9 cellular contexts compared by ENCODE assay signal in the genomic region with DNA sequence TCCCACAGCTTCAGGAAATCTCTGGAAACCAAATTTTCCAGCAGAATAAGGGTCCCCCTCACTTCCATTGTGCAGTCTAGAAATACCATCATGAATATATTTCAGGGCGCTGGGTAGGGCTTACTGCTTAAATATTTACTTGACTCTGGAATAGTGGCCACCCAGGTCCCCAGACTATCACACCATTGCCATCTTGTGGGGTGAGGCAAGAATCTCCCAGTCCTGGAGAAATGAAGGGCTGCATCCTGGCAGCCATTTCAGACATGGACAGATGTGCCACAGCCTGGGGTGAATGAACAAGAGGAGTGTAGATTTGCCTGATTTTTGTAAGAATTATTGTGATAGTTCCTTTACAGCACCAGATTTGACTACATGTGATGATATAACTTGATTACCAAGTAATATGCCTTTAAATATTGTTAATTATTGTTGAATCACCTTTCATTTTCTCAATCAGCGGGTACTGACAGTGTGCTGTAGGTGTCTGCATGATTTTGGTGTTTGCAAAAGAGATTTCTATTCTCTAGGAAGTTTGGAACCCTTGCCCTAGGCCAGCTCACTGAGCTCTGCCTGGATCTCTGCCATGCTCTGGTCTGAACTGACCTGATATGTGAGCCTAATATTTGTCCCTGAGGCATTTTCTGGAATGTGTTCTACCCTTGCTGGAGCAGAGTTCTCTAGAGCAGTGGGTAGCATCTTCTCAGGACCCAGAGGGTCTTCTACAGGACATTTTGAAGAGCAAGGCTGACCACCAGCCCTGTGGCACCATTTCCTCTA.
DNase-seq lines count a peak whose midpoint lies in the region; ATAC-seq and TF ChIP-seq lines count a peak whose summit lies in the region.
"Had no signal": no experiment of that assay in that cellular context is flagged by ENCODE, and none has a peak within 500 bp of the region (broad histone marks: within the 10 kb centered on the region; RNA-seq: fewer than 3 reads in every experiment).

No MANE protein-coding gene starts in this region.

- H3K4me3 ChIP-seq in left lung, result no peak overlapping the region
- H3K4me3 ChIP-seq in body of pancreas, result no peak overlapping the region
- H3K4me3 ChIP-seq in H7 (ENCODE audit: insufficient read depth, low read depth, low read length), result no peak overlapping the region
- H3K4me3 ChIP-seq: skin epidermis had no signal

- DNase-seq in Calu3 (peak; percentile 20), WTC11 (ENCODE audit: low spot score) (no peak), left lung (no peak), body of pancreas (no peak), NCI-H774 (lab: John Stamatoyannopoulos, UW) (no peak), H7 (no peak)

- no TSS peak for BruUV-seq in Calu3 (replicated peaks; lab: Mats Ljungman, UMichigan)

- TF ChIP-seq CTCF in Calu3 (IDR thresholded peaks at IDR 0.05; ENCODE audit: unreplicated experiment) (no peak), WTC11 (IDR thresholded peaks at IDR 0.05) (no peak), left lung (IDR thresholded peaks at IDR 0.05) (peak; percentile 9 to 31), body of pancreas (IDR thresholded peaks at IDR 0.05) (peak in 1 of 7 experiments; percentile 12)

- H3K36me3 ChIP-seq in left lung, result no peaks in the 10 kb centered on the region
- H3K36me3 ChIP-seq in body of pancreas (replicated peaks in 1 of 2; ENCODE audit: insufficient read depth in 1 of 2, low read depth in 2 of 2), result no peaks in the 10 kb centered on the region
- no peaks in the 10 kb centered on the region for H3K36me3 ChIP-seq in H7 (replicated peaks; ENCODE audit: control insufficient read depth, insufficient read depth, low read length)

- ATAC-seq in HG03354 (IDR thresholded peaks at IDR 0.05; ENCODE audit: poor library complexity, severe bottlenecking, unreplicated experiment) (peak; percentile 76), WTC11 (peak; percentile 59), left lung (peak; percentile 69), GM21390 (IDR thresholded peaks at IDR 0.05; ENCODE audit: unreplicated experiment) (no peak), body of pancreas (no peak)

- intact Hi-C loops in Calu3 (cut with micrococcal nuclease; ENCODE audit: unreplicated experiment), result no loop called here
- intact Hi-C loops in left lung (cut with DNase I), result no loop called here
- intact Hi-C loops in body of pancreas (cut with DNase I), result no loop called here

- H3K4me3 Mint-ChIP-seq in Calu3 (ENCODE audit: low read depth, unreplicated experiment) (no peak overlapping the region), WTC11 (no peak overlapping the region)

- H3K27me3 ChIP-seq in left lung (no peaks in the 10 kb centered on the region), body of pancreas (no peaks in the 10 kb centered on the region), H7 (ENCODE audit: control insufficient read depth, insufficient read depth, low read length) (no peaks in the 10 kb centered on the region)

- CTCF ChIA-PET in Calu3 (lab: Charles Lee), result no interaction called here
- CTCF ChIA-PET in WTC11 (lab: Charles Lee), result no interaction called here

- H3K4me1 Mint-ChIP-seq in Calu3 (ENCODE audit: low read depth, unreplicated experiment) (no peaks in the 10 kb centered on the region), WTC11 (peaks cover 4% of the 10 kb centered on the region; the same call in 1 of the 2 replicates)

- POLR2A ChIA-PET in WTC11 (lab: Charles Lee), result no interaction called here

- H3K9me3 Mint-ChIP-seq in Calu3 (ENCODE audit: low read depth, unreplicated experiment), result no peaks in the 10 kb centered on the region
- no peaks in the 10 kb centered on the region for H3K9me3 Mint-ChIP-seq in WTC11

- H3K36me3 Mint-ChIP-seq in Calu3 (ENCODE audit: insufficient read depth, unreplicated experiment), result no peaks in the 10 kb centered on the region
- H3K36me3 Mint-ChIP-seq in WTC11, result no peaks in the 10 kb centered on the region

- no peak overlapping the region for H3K27ac ChIP-seq in left lung
- H3K27ac ChIP-seq in body of pancreas, result no peak overlapping the region
- H3K27ac ChIP-seq: skin epidermis had no signal

- H3K4me1 ChIP-seq in left lung (no peaks in the 10 kb centered on the region), body of pancreas (no peaks in the 10 kb centered on the region)

- H3K9me3 ChIP-seq in left lung, result no peaks in the 10 kb centered on the region
- H3K9me3 ChIP-seq in body of pancreas, result no peaks in the 10 kb centered on the region

- H3K27me3 Mint-ChIP-seq in Calu3 (ENCODE audit: unreplicated experiment) (no peaks in the 10 kb centered on the region), WTC11 (ENCODE audit: low read depth) (no peaks in the 10 kb centered on the region)

- no peak overlapping the region for H3K27ac Mint-ChIP-seq in Calu3 (ENCODE audit: unreplicated experiment)
- H3K27ac Mint-ChIP-seq in WTC11, result no peak overlapping the region

- 39 to 44% methylated on average over 2 of the region's 2 CpGs for WGBS in body of pancreas, 2 donors

- no peak for TF ChIP-seq POLR2A in body of pancreas (IDR thresholded peaks at IDR 0.05)

TF ChIP-seq in WTC11, 78 proteins besides CTCF, POLR2A, EP300 and RAD21:
- TF ChIP-seq ESRRA (CRISPR knock-in tag; IDR thresholded peaks at IDR 0.05; ENCODE audit: borderline replicate concordance) (no peak), ZNF219 (CRISPR knock-in tag; IDR thresholded peaks at IDR 0.05; ENCODE audit: borderline replicate concordance) (no peak), ZNF423 (CRISPR knock-in tag; IDR thresholded peaks at IDR 0.05) (no peak), NFATC4 (CRISPR knock-in tag; IDR thresholded peaks at IDR 0.05) (no peak), EMX1 (CRISPR knock-in tag; IDR thresholded peaks at IDR 0.05) (no peak), NFE2L1 (CRISPR knock-in tag; IDR thresholded peaks at IDR 0.05) (no peak), PRRX2 (CRISPR knock-in tag; IDR thresholded peaks at IDR 0.05) (no peak), ZNF671 (CRISPR knock-in tag; IDR thresholded peaks at IDR 0.05) (no peak)
- TF ChIP-seq, protein P1, sequence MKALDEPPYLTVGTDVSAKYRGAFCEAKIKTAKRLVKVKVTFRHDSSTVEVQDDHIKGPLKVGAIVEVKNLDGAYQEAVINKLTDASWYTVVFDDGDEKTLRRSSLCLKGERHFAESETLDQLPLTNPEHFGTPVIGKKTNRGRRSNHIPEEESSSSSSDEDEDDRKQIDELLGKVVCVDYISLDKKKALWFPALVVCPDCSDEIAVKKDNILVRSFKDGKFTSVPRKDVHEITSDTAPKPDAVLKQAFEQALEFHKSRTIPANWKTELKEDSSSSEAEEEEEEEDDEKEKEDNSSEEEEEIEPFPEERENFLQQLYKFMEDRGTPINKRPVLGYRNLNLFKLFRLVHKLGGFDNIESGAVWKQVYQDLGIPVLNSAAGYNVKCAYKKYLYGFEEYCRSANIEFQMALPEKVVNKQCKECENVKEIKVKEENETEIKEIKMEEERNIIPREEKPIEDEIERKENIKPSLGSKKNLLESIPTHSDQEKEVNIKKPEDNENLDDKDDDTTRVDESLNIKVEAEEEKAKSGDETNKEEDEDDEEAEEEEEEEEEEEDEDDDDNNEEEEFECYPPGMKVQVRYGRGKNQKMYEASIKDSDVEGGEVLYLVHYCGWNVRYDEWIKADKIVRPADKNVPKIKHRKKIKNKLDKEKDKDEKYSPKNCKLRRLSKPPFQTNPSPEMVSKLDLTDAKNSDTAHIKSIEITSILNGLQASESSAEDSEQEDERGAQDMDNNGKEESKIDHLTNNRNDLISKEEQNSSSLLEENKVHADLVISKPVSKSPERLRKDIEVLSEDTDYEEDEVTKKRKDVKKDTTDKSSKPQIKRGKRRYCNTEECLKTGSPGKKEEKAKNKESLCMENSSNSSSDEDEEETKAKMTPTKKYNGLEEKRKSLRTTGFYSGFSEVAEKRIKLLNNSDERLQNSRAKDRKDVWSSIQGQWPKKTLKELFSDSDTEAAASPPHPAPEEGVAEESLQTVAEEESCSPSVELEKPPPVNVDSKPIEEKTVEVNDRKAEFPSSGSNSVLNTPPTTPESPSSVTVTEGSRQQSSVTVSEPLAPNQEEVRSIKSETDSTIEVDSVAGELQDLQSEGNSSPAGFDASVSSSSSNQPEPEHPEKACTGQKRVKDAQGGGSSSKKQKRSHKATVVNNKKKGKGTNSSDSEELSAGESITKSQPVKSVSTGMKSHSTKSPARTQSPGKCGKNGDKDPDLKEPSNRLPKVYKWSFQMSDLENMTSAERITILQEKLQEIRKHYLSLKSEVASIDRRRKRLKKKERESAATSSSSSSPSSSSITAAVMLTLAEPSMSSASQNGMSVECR (CRISPR knock-in tag; IDR thresholded peaks at IDR 0.05; ENCODE audit: borderline replicate concordance), result no peak
- TF ChIP-seq, protein P2, sequence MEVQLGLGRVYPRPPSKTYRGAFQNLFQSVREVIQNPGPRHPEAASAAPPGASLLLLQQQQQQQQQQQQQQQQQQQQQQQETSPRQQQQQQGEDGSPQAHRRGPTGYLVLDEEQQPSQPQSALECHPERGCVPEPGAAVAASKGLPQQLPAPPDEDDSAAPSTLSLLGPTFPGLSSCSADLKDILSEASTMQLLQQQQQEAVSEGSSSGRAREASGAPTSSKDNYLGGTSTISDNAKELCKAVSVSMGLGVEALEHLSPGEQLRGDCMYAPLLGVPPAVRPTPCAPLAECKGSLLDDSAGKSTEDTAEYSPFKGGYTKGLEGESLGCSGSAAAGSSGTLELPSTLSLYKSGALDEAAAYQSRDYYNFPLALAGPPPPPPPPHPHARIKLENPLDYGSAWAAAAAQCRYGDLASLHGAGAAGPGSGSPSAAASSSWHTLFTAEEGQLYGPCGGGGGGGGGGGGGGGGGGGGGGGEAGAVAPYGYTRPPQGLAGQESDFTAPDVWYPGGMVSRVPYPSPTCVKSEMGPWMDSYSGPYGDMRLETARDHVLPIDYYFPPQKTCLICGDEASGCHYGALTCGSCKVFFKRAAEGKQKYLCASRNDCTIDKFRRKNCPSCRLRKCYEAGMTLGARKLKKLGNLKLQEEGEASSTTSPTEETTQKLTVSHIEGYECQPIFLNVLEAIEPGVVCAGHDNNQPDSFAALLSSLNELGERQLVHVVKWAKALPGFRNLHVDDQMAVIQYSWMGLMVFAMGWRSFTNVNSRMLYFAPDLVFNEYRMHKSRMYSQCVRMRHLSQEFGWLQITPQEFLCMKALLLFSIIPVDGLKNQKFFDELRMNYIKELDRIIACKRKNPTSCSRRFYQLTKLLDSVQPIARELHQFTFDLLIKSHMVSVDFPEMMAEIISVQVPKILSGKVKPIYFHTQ (CRISPR knock-in tag; IDR thresholded peaks at IDR 0.05), result no peak

Comparison
In these comparisons a context has a peak if more than half of its experiments do, and no peak if none do; other contexts are left out.
1. CTCF ChIP-seq: peak in left lung (2 of 2); none in Calu3 (single experiment) and WTC11 (single experiment).
2. ATAC-seq: peak in HG03354 (single experiment), WTC11 (single experiment) and left lung (single experiment); none in GM21390 (single experiment) and body of pancreas (single experiment).